Comparison of ENCODE assay signal across 8 cellular contexts in genomic region chr10:97731346-97732051, GRCh38. TPM values are rescaled to one million over a fixed set of nuclear protein-coding genes. Genes with fewer than 3 reads are reported as not detected.
DNase-seq lines count a peak whose midpoint lies in the region; ATAC-seq and TF ChIP-seq lines count a peak whose summit lies in the region.

No MANE protein-coding gene starts in this region.

- TF ChIP-seq CTCF in Caco-2 (IDR thresholded peaks at IDR 0.05; ENCODE audit: insufficient read depth in 1 of 2, low read depth in 1 of 2, low read length in 1 of 2, severe bottlenecking in 1 of 2, unreplicated experiment in 1 of 2), result peak; percentile 81 to 88
- peak; percentile 88 for TF ChIP-seq CTCF in OCI-LY7 (conservative IDR thresholded peaks at IDR 0.05; ENCODE audit: low read length)

- no peak overlapping the region for H3K27ac ChIP-seq in OCI-LY7 (ENCODE audit: low read depth, low read length, poor library complexity, severe bottlenecking)

- H2AFZ ChIP-seq in OCI-LY7 (ENCODE audit: low read length), result 0 out of 2 replicates have a peak overlapping the region, but pooled peaks have one; percentile 23

- H3K4me3 ChIP-seq in Caco-2 (ENCODE audit: low read depth, low read length), result no peak overlapping the region
- no peak overlapping the region for H3K4me3 ChIP-seq in OCI-LY7 (ENCODE audit: low read depth, low read length, poor library complexity, severe bottlenecking)

- H3K4me2 ChIP-seq in OCI-LY7 (ENCODE audit: low read length), result no peak overlapping the region

- no peak overlapping the region for H3K27ac Mint-ChIP-seq in Caco-2 (ENCODE audit: unreplicated experiment)
- H3K27ac Mint-ChIP-seq in activated T-cell treated with anti-CD3 and anti-CD28 coated beads, Interleukin-2, amount 50 U/mL, for 24 hours, result no peak overlapping the region

- DNase-seq in Caco-2 (peak; percentile 63 to 79), HT1080 (ENCODE audit: low read depth) (peak; percentile 76), OCI-LY7 (ENCODE audit: low spot score) (peak; percentile 67), fibroblast of the conjunctiva (ENCODE audit: low read depth) (peak; percentile 67), occipital lobe (lab: John Stamatoyannopoulos, UW) (peak; percentile 51)
- DNase-seq in activated T-cell treated with anti-CD3 and anti-CD28 coated beads, Interleukin-2, amount 50 U/mL, for 24 hours, result peak; percentile 45

- peaks cover 1% of the 10 kb centered on the region; the same call in 1 of the 2 replicates for H3K4me1 ChIP-seq in Caco-2
- peaks cover 9% of the 10 kb centered on the region for H3K4me1 ChIP-seq in OCI-LY7 (ENCODE audit: insufficient read depth, low read length, poor library complexity, severe bottlenecking)

- no peaks in the 10 kb centered on the region for H3K36me3 ChIP-seq in Caco-2 (ENCODE audit: control insufficient read depth, insufficient read depth, low read length)
- no peaks in the 10 kb centered on the region for H3K36me3 ChIP-seq in OCI-LY7 (ENCODE audit: insufficient read depth, low read length)

- H3K9me3 Mint-ChIP-seq in Caco-2 (ENCODE audit: unreplicated experiment), result peaks cover 5% of the 10 kb centered on the region
- no peaks in the 10 kb centered on the region for H3K9me3 Mint-ChIP-seq in activated T-cell treated with anti-CD3 and anti-CD28 coated beads, Interleukin-2, amount 50 U/mL, for 24 hours

- no peaks in the 10 kb centered on the region for H3K9me2 ChIP-seq in OCI-LY7 (ENCODE audit: insufficient read depth, low read length)

- intact Hi-C loops in Caco-2 (cut with micrococcal nuclease; ENCODE audit: unreplicated experiment), result loop anchor here (1.0 to 10.0 kb wide), 5 partner anchors 17 to 327 kb away; partner anchors contain the start of gene RRP12
- intact Hi-C loops in OCI-LY7 (cut with micrococcal nuclease; ENCODE audit: unreplicated experiment), result loop anchor here (1.0 to 5.0 kb wide), 4 partner anchors 22 to 159 kb away; partner anchors contain the start of genes ANKRD2 and AVPI1

- CTCF ChIA-PET in Caco-2 (lab: Charles Lee), result interaction anchor here (1.0 to 1.5 kb wide), 3 partner anchors 22 to 44 kb away, joined by 4 to 6 read pairs (median 5); partner anchors contain the start of gene AVPI1
- CTCF ChIA-PET in OCI-LY7 (lab: Charles Lee; ENCODE audit: unreplicated experiment), result interaction anchor here (0.6 to 0.9 kb wide), 2 partner anchors 30 to 297 kb away, joined by 3 read pairs; no protein-coding TSS in a partner anchor

- H4K20me1 ChIP-seq in OCI-LY7 (ENCODE audit: insufficient read depth, low read length), result no peaks in the 10 kb centered on the region

- ATAC-seq in HG03378 (IDR thresholded peaks at IDR 0.05; ENCODE audit: unreplicated experiment), result no peak
- ATAC-seq in GM21447 (IDR thresholded peaks at IDR 0.05; ENCODE audit: unreplicated experiment), result no peak

- no peaks in the 10 kb centered on the region for H3K27me3 Mint-ChIP-seq in Caco-2 (ENCODE audit: insufficient read depth, unreplicated experiment)
- peaks cover 6% of the 10 kb centered on the region for H3K27me3 Mint-ChIP-seq in activated T-cell treated with anti-CD3 and anti-CD28 coated beads, Interleukin-2, amount 50 U/mL, for 24 hours

- BruUV-seq in Caco-2 (replicated peaks; lab: Mats Ljungman, UMichigan) (no TSS peak), OCI-LY7 (replicated peaks; lab: Mats Ljungman, UMichigan) (no TSS peak)

- no peaks in the 10 kb centered on the region for H3K79me2 ChIP-seq in OCI-LY7 (ENCODE audit: insufficient read depth, low read depth, low read length)

- H3K27me3 ChIP-seq in Caco-2 (replicated peaks; ENCODE audit: control insufficient read depth, insufficient read depth, low read length), result no peaks in the 10 kb centered on the region

- H3K4me3 Mint-ChIP-seq in Caco-2 (ENCODE audit: unreplicated experiment), result no peak overlapping the region
- H3K4me3 Mint-ChIP-seq in activated T-cell treated with anti-CD3 and anti-CD28 coated beads, Interleukin-2, amount 50 U/mL, for 24 hours, result no peak overlapping the region

- H3K36me3 Mint-ChIP-seq in Caco-2 (ENCODE audit: insufficient read depth, unreplicated experiment), result peaks cover 1% of the 10 kb centered on the region
- no peaks in the 10 kb centered on the region for H3K36me3 Mint-ChIP-seq in activated T-cell treated with anti-CD3 and anti-CD28 coated beads, Interleukin-2, amount 50 U/mL, for 24 hours (ENCODE audit: low read depth)

- POLR2A ChIA-PET in Caco-2 (lab: Charles Lee), result interaction anchor here (0.6 to 1.3 kb wide), 2 partner anchors 45 to 53 kb away, joined by 4 read pairs; partner anchors contain the start of gene AVPI1
- POLR2A ChIA-PET in OCI-LY7 (lab: Charles Lee), result no interaction called here

- H3K9me3 ChIP-seq in Caco-2 (no peaks in the 10 kb centered on the region), OCI-LY7 (ENCODE audit: low read length) (no peaks in the 10 kb centered on the region)

- peaks cover 12% of the 10 kb centered on the region for H3K4me1 Mint-ChIP-seq in Caco-2 (ENCODE audit: low read depth, unreplicated experiment)
- H3K4me1 Mint-ChIP-seq in activated T-cell treated with anti-CD3 and anti-CD28 coated beads, Interleukin-2, amount 50 U/mL, for 24 hours (ENCODE audit: low read depth), result peaks cover 15% of the 10 kb centered on the region

RNA-seq across cellular contexts. Expression of gene ZFYVE27, which starts 5.4 kb away (rescaled TPM):
- 41.3 and 41.6 TPM in 2 replicates for total RNA-seq in Caco-2 (2022)
- 19.4 and 20.9 TPM in 2 replicates for total RNA-seq in HT1080 (2014; rRNA removed; shearing (Covaris generic))
- polyA plus RNA-seq in HT1080 (2015; cell fraction: cytosol; rRNA removed), result 13.7 and 14.0 TPM in 2 replicates
- 44.9 and 49.2 TPM in 2 replicates for polyA plus RNA-seq in HT1080 (2015; cell fraction: nucleus; rRNA removed)
- 24.0 and 25.5 TPM in 2 replicates for total RNA-seq in OCI-LY7 (2014; rRNA removed; shearing (Covaris generic))
- total RNA-seq in OCI-LY7 (2022), result 31.8 and 33.0 TPM in 2 replicates
- total RNA-seq in occipital lobe, result 49.0 TPM

RNA-seq across cellular contexts. Expression of gene MARVELD1, which starts 18.0 kb away (rescaled TPM):
- total RNA-seq in Caco-2 (2022) (19.6 and 22.6 TPM in 2 replicates), OCI-LY7 (2022) (0.13 TPM in 1 of 2 replicates, not detected in the other), occipital lobe (3.4 TPM)
- total RNA-seq in HT1080 (2014; rRNA removed; shearing (Covaris generic)), result 40.5 and 48.1 TPM in 2 replicates
- 63.4 and 64.3 TPM in 2 replicates for polyA plus RNA-seq in HT1080 (2015; cell fraction: cytosol; rRNA removed)
- polyA plus RNA-seq in HT1080 (2015; cell fraction: nucleus; rRNA removed), result 45.5 and 52.2 TPM in 2 replicates
- total RNA-seq in OCI-LY7 (2014; rRNA removed; shearing (Covaris generic)), result not detected in 2 replicates

RNA-seq across cellular contexts. Expression of gene SFRP5, which starts 40.3 kb away (rescaled TPM):
- total RNA-seq in Caco-2 (2022) (1.0 and 1.1 TPM in 2 replicates), OCI-LY7 (2022) (not detected in 2 replicates), occipital lobe (0.62 TPM)
- total RNA-seq in HT1080 (2014; rRNA removed; shearing (Covaris generic)), result not detected in 2 replicates
- not detected in 2 replicates for polyA plus RNA-seq in HT1080 (2015; cell fraction: cytosol; rRNA removed)
- not detected in 2 replicates for polyA plus RNA-seq in HT1080 (2015; cell fraction: nucleus; rRNA removed)
- not detected in 2 replicates for total RNA-seq in OCI-LY7 (2014; rRNA removed; shearing (Covaris generic))

RNA-seq across cellular contexts. Expression of gene AVPI1, which starts 44.5 kb away (rescaled TPM):
- total RNA-seq in Caco-2 (2022), result 16.1 and 17.1 TPM in 2 replicates
- 27.4 and 34.9 TPM in 2 replicates for total RNA-seq in HT1080 (2014; rRNA removed; shearing (Covaris generic))
- polyA plus RNA-seq in HT1080 (2015; cell fraction: cytosol; rRNA removed), result 14.5 and 16.8 TPM in 2 replicates
- 8.9 and 12.3 TPM in 2 replicates for polyA plus RNA-seq in HT1080 (2015; cell fraction: nucleus; rRNA removed)
- total RNA-seq in OCI-LY7 (2014; rRNA removed; shearing (Covaris generic)), result 2.8 and 4.6 TPM in 2 replicates
- total RNA-seq in OCI-LY7 (2022), result 2.1 and 3.2 TPM in 2 replicates
- total RNA-seq in occipital lobe, result 1.1 TPM
